In genomic region chr1:67405473-67406245, GRCh38 we compare ENCODE assay signal across 1 cellular context.
A peak's percentile ranks its signal among the peaks of the same experiment; 100 is the strongest.
TF ChIP-seq lines count a peak whose summit lies in the region.

No MANE protein-coding gene starts in this region.

TF ChIP-seq in GM12878, 131 proteins besides CTCF, POLR2A, EP300 and RAD21:
- TF ChIP-seq SKIL (IDR thresholded peaks at IDR 0.05; ENCODE audit: low read depth, poor library complexity, severe bottlenecking) (no peak), POLR2AphosphoS2 (IDR thresholded peaks at IDR 0.05; ENCODE audit: low read depth, low read length) (0 out of 2 replicates have a peak, but pooled peaks have one; percentile 35)
